ENCODE assay signal across 21 cellular contexts in genomic region chr1:246838118-246838456, GRCh38.
"Had no signal": no experiment of that assay in that cellular context is flagged by ENCODE, and none has a peak within 500 bp of the region (broad histone marks: within the 10 kb centered on the region; RNA-seq: fewer than 3 reads in every experiment).

No MANE protein-coding gene starts in this region.

- H3K4me2 ChIP-seq: hepatocyte had no signal

- FAIRE-seq: astrocyte, endothelial cell of umbilical vein had no signal

- H3K9me3 ChIP-seq: esophagus squamous epithelium, gastrocnemius medialis, tibial nerve had no signal

- H3K27ac ChIP-seq: brain microvascular endothelial cell, esophagus squamous epithelium, gastrocnemius medialis, hepatocyte, tibial nerve had no signal

- DNase-seq: activated CD4-positive, alpha-beta memory T cell treated with anti-CD3 and anti-CD28 coated beads for 36 hours; activated CD4-positive, alpha-beta T cell treated with anti-CD3 and anti-CD28 coated beads, Interleukin-2, amount 10 ng/mL, durations not matched to agents 24 days and 14 days; activated CD4-positive, CD25-positive, alpha-beta regulatory T cell treated with anti-CD3 and anti-CD28 coated beads, Interleukin-2, amount 50 U/mL, for 72 hours; activated CD8-positive, alpha-beta memory T cell treated with anti-CD3 and anti-CD28 coated beads, Interleukin-2, amount 50 U/mL, for 48 hours; activated gamma-delta T cell treated with Interleukin-2 at 50 U/mL for 16 hours; activated naive CD4-positive, alpha-beta T cell treated with anti-CD3 and anti-CD28 coated beads, Interleukin-2, amount 50 U/mL, for 16 hours; activated T-cell treated with anti-CD3 and anti-CD28 coated beads, Interleukin-2, amount 50 U/mL, for 24 hours; amniotic stem cell; cortex of kidney; esophagus squamous epithelium; gastrocnemius medialis; glutamatergic neuron; left ventricle myocardium superior; right cardiac atrium; stimulated activated CD4-positive, alpha-beta T cell treated with anti-CD3 and anti-CD28 coated beads, Interleukin-2, amount 100 ng/mL, for 48 hours; stimulated activated naive CD4-positive, alpha-beta T cell treated with Interleukin-2 at 50 U/mL for 16 hours had no signal

- H3K79me2 ChIP-seq: hepatocyte had no signal

- H3K27me3 ChIP-seq: brain microvascular endothelial cell, esophagus squamous epithelium, gastrocnemius medialis, hepatocyte, tibial nerve had no signal

- H3K4me3 ChIP-seq: esophagus squamous epithelium, gastrocnemius medialis, hepatocyte, tibial nerve had no signal

- ATAC-seq: gastrocnemius medialis had no signal

- H3K4me1 ChIP-seq: esophagus squamous epithelium, gastrocnemius medialis, tibial nerve had no signal

- H2AFZ ChIP-seq: hepatocyte had no signal
